ENCODE assay signal across 11 cellular contexts in genomic region chr16:4487955-4488481, GRCh38. TPM values are rescaled to one million over a fixed set of nuclear protein-coding genes. Genes with fewer than 3 reads are reported as not detected.
DNase-seq lines count a peak whose midpoint lies in the region; ATAC-seq and TF ChIP-seq lines count a peak whose summit lies in the region.
"Had no signal": no experiment of that assay in that cellular context is flagged by ENCODE, and none has a peak within 500 bp of the region (broad histone marks: within the 10 kb centered on the region; RNA-seq: fewer than 3 reads in every experiment).

No MANE protein-coding gene starts in this region.

- no peak for TF ChIP-seq EP300 in tibial nerve (IDR thresholded peaks at IDR 0.05)

- TF ChIP-seq CTCF in AG10803 (conservative IDR thresholded peaks at IDR 0.05; ENCODE audit: low read length) (no peak), body of pancreas (IDR thresholded peaks at IDR 0.05) (no peak), lower lobe of right lung (IDR thresholded peaks at IDR 0.05) (no peak), tibial nerve (IDR thresholded peaks at IDR 0.05) (no peak), WERI-Rb-1 (IDR thresholded peaks at IDR 0.05; ENCODE audit: low read depth, low read length) (no peak)

- intact Hi-C loops in body of pancreas (cut with DNase I): no loop called here
- intact Hi-C loops in lower lobe of right lung (cut with DNase I): no loop called here

- 14 to 22% methylated on average over 5 of the region's 5 CpGs for WGBS in body of pancreas, 2 donors
- WGBS in tibial nerve, 2 donors: 71% methylated on average over 5 of the region's 5 CpGs

- H3K27ac ChIP-seq in body of pancreas: peak overlapping the region in 3 of 4 donors; percentile 39 to 76 (median 74)
- H3K27ac ChIP-seq in lower lobe of right lung: no peak overlapping the region
- peak overlapping the region in 2 of 4 donors; percentile 49 to 61 for H3K27ac ChIP-seq in tibial nerve
- no peak overlapping the region for H3K27ac ChIP-seq in WERI-Rb-1

- peaks cover 57% of the 10 kb centered on the region for H3K4me1 ChIP-seq in body of pancreas
- peaks cover 29% of the 10 kb centered on the region for H3K4me1 ChIP-seq in lower lobe of right lung
- H3K4me1 ChIP-seq in tibial nerve: peaks cover 0 to 34% (median 11%) of the 10 kb centered on the region in 4 donors

- H3K4me3 ChIP-seq in AG10803 (ENCODE audit: low read length): no peak overlapping the region
- no peak overlapping the region for H3K4me3 ChIP-seq in body of pancreas
- no peak overlapping the region for H3K4me3 ChIP-seq in lower lobe of right lung
- H3K4me3 ChIP-seq in tibial nerve: no peak overlapping the region
- H3K4me3 ChIP-seq in WERI-Rb-1 (ENCODE audit: low read depth, low read length): no peak overlapping the region
- H3K4me3 ChIP-seq: heart left ventricle had no signal

- peak; percentile 66 for ATAC-seq in body of pancreas
- peak; percentile 66 to 67 for ATAC-seq in lower lobe of right lung
- ATAC-seq in GM19397 (IDR thresholded peaks at IDR 0.05; ENCODE audit: unreplicated experiment): no peak

- H3K27me3 ChIP-seq in body of pancreas: no peaks in the 10 kb centered on the region
- no peaks in the 10 kb centered on the region for H3K27me3 ChIP-seq in lower lobe of right lung (ENCODE audit: low read depth)
- no peaks in the 10 kb centered on the region for H3K27me3 ChIP-seq in tibial nerve
- H3K27me3 ChIP-seq in WERI-Rb-1 (ENCODE audit: insufficient read depth, low read depth, severe bottlenecking): no peaks in the 10 kb centered on the region
- H3K27me3 ChIP-seq: heart left ventricle had no signal

- H3K9me3 ChIP-seq in body of pancreas (no peaks in the 10 kb centered on the region), lower lobe of right lung (no peaks in the 10 kb centered on the region), tibial nerve (no peaks in the 10 kb centered on the region), WERI-Rb-1 (ENCODE audit: severe bottlenecking) (no peaks in the 10 kb centered on the region)
- H3K9me3 ChIP-seq: heart left ventricle had no signal

- TF ChIP-seq POLR2A in body of pancreas (IDR thresholded peaks at IDR 0.05) (no peak), tibial nerve (IDR thresholded peaks at IDR 0.05) (no peak)

- peak; percentile 67 for DNase-seq in AG10803 (ENCODE audit: low read depth)
- peak; percentile 44 for DNase-seq in LHCN-M2 (ENCODE audit: low read depth)
- DNase-seq in body of pancreas: peak in 3 of 4 donors; percentile 38 to 53 (median 41)
- no peak for DNase-seq in lower lobe of right lung
- no peak for DNase-seq in tibial nerve (ENCODE audit: low spot score in 2 of 2)
- no peak for DNase-seq in COLO668 (lab: John Stamatoyannopoulos, UW; ENCODE audit: unreplicated experiment)
- DNase-seq in WERI-Rb-1: no peak
- DNase-seq: activated gamma-delta T cell, heart left ventricle, NCI-H1436 treated with DMSO at 0.1 percent for 48 hours had no signal

- no peaks in the 10 kb centered on the region for H3K36me3 ChIP-seq in body of pancreas (replicated peaks in 1 of 2; ENCODE audit: insufficient read depth in 1 of 2, low read depth in 2 of 2)
- peaks cover 23% of the 10 kb centered on the region for H3K36me3 ChIP-seq in lower lobe of right lung
- peaks cover 0 to 42% (median 0%) of the 10 kb centered on the region in 3 donors for H3K36me3 ChIP-seq in tibial nerve
- H3K36me3 ChIP-seq in WERI-Rb-1: peaks cover 80% of the 10 kb centered on the region

RNA-seq across cellular contexts. Expression of gene HMOX2, which starts 11.8 kb away (rescaled TPM):
- 48.6 and 49.9 TPM in 2 replicates for total RNA-seq in LHCN-M2 (2014; rRNA removed)
- polyA plus RNA-seq in LHCN-M2 (2012): 65.6 TPM
- total RNA-seq in body of pancreas: 100 to 1,000 TPM in 1 of 2 donors, 10 to 100 TPM in 1; 18.4 to 115 TPM
- total RNA-seq in lower lobe of right lung: 53.8 TPM
- 10 to 100 TPM; 55.7 to 75.6 (median 63.1) TPM for total RNA-seq in tibial nerve

RNA-seq across cellular contexts. Expression of gene NMRAL1, which starts 13.6 kb away (rescaled TPM):
- total RNA-seq in LHCN-M2 (2014; rRNA removed) (27.6 and 40.7 TPM in 2 replicates), body of pancreas (10 to 100 TPM; 36.3 to 43.8 TPM), lower lobe of right lung (43.5 TPM), tibial nerve (10 to 100 TPM; 55.5 to 61.8 (median 57.7) TPM)
- 30.0 TPM for polyA plus RNA-seq in LHCN-M2 (2012)

RNA-seq across cellular contexts. Expression of gene CDIP1, which starts 50.6 kb away (rescaled TPM):
- total RNA-seq in LHCN-M2 (2014; rRNA removed): 19.5 and 24.9 TPM in 2 replicates
- 46.1 TPM for polyA plus RNA-seq in LHCN-M2 (2012)
- total RNA-seq in body of pancreas: 10 to 100 TPM; 12.9 to 23.3 TPM
- 21.1 TPM for total RNA-seq in lower lobe of right lung
- 10 to 100 TPM; 16.2 to 40.2 (median 24.0) TPM for total RNA-seq in tibial nerve

Comparison
In these comparisons a context has a peak if more than half of its experiments do, and no peak if none do; other contexts are left out.
1. DNase-seq: peak in AG10803 (single experiment), LHCN-M2 (single experiment) and body of pancreas (3 of 4); none in lower lobe of right lung (single experiment), tibial nerve (0 of 2), COLO668 (single experiment) and WERI-Rb-1 (single experiment).
2. H3K27ac ChIP-seq: peak in body of pancreas (3 of 4); none in lower lobe of right lung (single experiment) and WERI-Rb-1 (single experiment).